22 cellular contexts compared by ENCODE assay signal in the genomic region with DNA sequence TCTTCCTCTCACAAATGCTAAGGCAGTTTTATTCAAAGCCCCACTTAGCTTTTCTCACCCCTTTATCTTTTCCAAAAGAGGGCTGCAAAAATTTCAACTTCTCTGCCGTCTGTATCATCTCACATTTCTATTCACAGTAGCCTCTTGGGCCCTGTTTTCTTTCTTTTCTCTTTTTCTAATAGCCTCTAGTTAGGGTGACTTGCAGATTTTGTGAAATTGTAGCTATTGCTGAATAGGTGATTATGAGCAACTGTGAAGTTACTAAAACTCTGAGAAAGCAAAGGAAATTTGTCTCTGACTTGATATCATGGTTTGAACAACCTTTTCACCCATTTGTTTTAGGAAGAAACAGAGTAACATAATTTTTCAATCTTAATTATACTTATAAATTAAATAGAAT.
"Had no signal": no experiment of that assay in that cellular context is flagged by ENCODE, and none has a peak within 500 bp of the region (broad histone marks: within the 10 kb centered on the region; RNA-seq: fewer than 3 reads in every experiment).

No MANE protein-coding gene starts in this region.

- H3K36me3 ChIP-seq: gastrocnemius medialis, neural progenitor cell had no signal

- H2AFZ ChIP-seq: neural progenitor cell had no signal

- ATAC-seq: esophagus mucosa, gastrocnemius medialis, heart right ventricle, natural killer cell, pancreas, psoas muscle had no signal

- H3K4me1 ChIP-seq: psoas muscle, stomach had no signal

- H3K27me3 ChIP-seq: gastrocnemius medialis, heart right ventricle, neural progenitor cell, pancreas, sigmoid colon, stomach had no signal

- H3K9ac ChIP-seq: neural progenitor cell had no signal

- FAIRE-seq: endometrium, islet of Langerhans, pancreas, urothelium cell line had no signal

- H3K27ac ChIP-seq: gastrocnemius medialis, heart right ventricle, neural progenitor cell, pancreas, psoas muscle, sigmoid colon, skin epidermis, stomach had no signal

- H3K4me3 ChIP-seq: gastrocnemius medialis, heart right ventricle, neural progenitor cell, pancreas, psoas muscle, sigmoid colon, skin epidermis, stomach had no signal

- H3K4me2 ChIP-seq: neural progenitor cell had no signal

- DNase-seq: effector memory CD4-positive, alpha-beta T cell; gastrocnemius medialis; heart right ventricle; hypothalamus; kidney glomerular epithelial cell; mammary epithelial cell; natural killer cell; nucleus accumbens; pancreas; psoas muscle; retina; sigmoid colon; stimulated activated CD4-positive, alpha-beta T cell treated with anti-CD3 and anti-CD28 coated beads, Interleukin-12 subunit alpha, Interleukin-12 subunit beta, amount 100 ng/mL, for 4 hours; stimulated activated naive CD4-positive, alpha-beta T cell; stomach; substantia nigra had no signal

- H3K9me3 ChIP-seq: gastrocnemius medialis, heart right ventricle, pancreas, psoas muscle, sigmoid colon, stomach had no signal
